8 cellular contexts compared by ENCODE assay signal in genomic region chr5:72109051-72109411, GRCh38. TPM values are rescaled to one million over a fixed set of nuclear protein-coding genes. Genes with fewer than 3 reads are reported as not detected.
DNase-seq lines count a peak whose midpoint lies in the region; TF ChIP-seq lines count a peak whose summit lies in the region.

No MANE protein-coding gene starts in this region.

- H3K9me3 Mint-ChIP-seq in activated CD4-positive, alpha-beta memory T cell treated with anti-CD3 and anti-CD28 coated beads for 36 hours: no peaks in the 10 kb centered on the region
- H3K9me3 Mint-ChIP-seq in glutamatergic neuron (ENCODE audit: unreplicated experiment): peaks cover 50% of the 10 kb centered on the region

- H3K27me3 Mint-ChIP-seq in activated CD4-positive, alpha-beta memory T cell treated with anti-CD3 and anti-CD28 coated beads for 36 hours: peaks cover 56% of the 10 kb centered on the region
- H3K27me3 Mint-ChIP-seq in glutamatergic neuron (ENCODE audit: unreplicated experiment): peaks cover 40% of the 10 kb centered on the region

- TF ChIP-seq CTCF in HEK293 (tag by site-specific recombination; IDR thresholded peaks at IDR 0.05) (no peak), glutamatergic neuron (IDR thresholded peaks at IDR 0.05; ENCODE audit: partially characterized antibody, unreplicated experiment) (no peak)

- H3K36me3 ChIP-seq in HEK293 (ENCODE audit: control insufficient read depth in 2 of 2, insufficient read depth in 1 of 2, low read length in 2 of 2): no peaks in the 10 kb centered on the region
- H3K36me3 ChIP-seq in skeletal muscle satellite cell (ENCODE audit: insufficient read depth, low read length): peaks cover 13% of the 10 kb centered on the region

- H3K27ac Mint-ChIP-seq in activated CD4-positive, alpha-beta memory T cell treated with anti-CD3 and anti-CD28 coated beads for 36 hours: no peak overlapping the region
- peak overlapping the region; percentile 100 for H3K27ac Mint-ChIP-seq in glutamatergic neuron (ENCODE audit: unreplicated experiment)

- H3K27ac ChIP-seq in HEK293 (ENCODE audit: extremely low read depth, low read depth, low read length): no peak overlapping the region; the same call in 1 of the 2 replicates

- DNase-seq in activated CD4-positive, alpha-beta memory T cell treated with anti-CD3 and anti-CD28 coated beads for 36 hours: no peak
- DNase-seq in glutamatergic neuron: no peak
- no peak for DNase-seq in SKM-1 treated with dmso at 0.1 percent for 144 hours (lab: John Stamatoyannopoulos, UW; ENCODE audit: unreplicated experiment)
- DNase-seq in NAMALWA (ENCODE audit: low spot score): no peak
- DNase-seq in iPS-NIHi7 (ENCODE audit: extremely low spot score): no peak
- no peak for DNase-seq in medulla oblongata (ENCODE audit: extremely low spot score)

- peak overlapping the region; percentile 49 for H3K4me3 Mint-ChIP-seq in activated CD4-positive, alpha-beta memory T cell treated with anti-CD3 and anti-CD28 coated beads for 36 hours
- H3K4me3 Mint-ChIP-seq in glutamatergic neuron (ENCODE audit: unreplicated experiment): peak overlapping the region; percentile 94

- peak overlapping the region; percentile 89 for H3K9ac ChIP-seq in skeletal muscle satellite cell (ENCODE audit: low read depth, low read length)

- H3K4me2 ChIP-seq in skeletal muscle satellite cell (ENCODE audit: low read length): peak overlapping the region; percentile 93

- intact Hi-C loops in activated CD4-positive, alpha-beta memory T cell treated with anti-CD3 and anti-CD28 coated beads for 36 hours (cut with micrococcal nuclease): no loop called here

- H3K27me3 ChIP-seq in skeletal muscle satellite cell (ENCODE audit: control insufficient read depth, insufficient read depth, low read length): no peaks in the 10 kb centered on the region

- CTCF ChIA-PET in HEK293 (lab: Yijun Ruan, JAX): interaction anchor here (0.9 kb wide), 1 partner anchor 325 kb away, joined by 4 read pairs; no protein-coding TSS in a partner anchor
- CTCF ChIA-PET in activated CD4-positive, alpha-beta memory T cell treated with anti-CD3 and anti-CD28 coated beads for 36 hours (lab: Charles Lee): no interaction called here

- H3K4me3 ChIP-seq in HEK293 (ENCODE audit: low read depth, low read length) (peak overlapping the region; percentile 76), skeletal muscle satellite cell (ENCODE audit: low read length) (peak overlapping the region; percentile 97)

- peaks cover 8% of the 10 kb centered on the region for H3K4me1 Mint-ChIP-seq in activated CD4-positive, alpha-beta memory T cell treated with anti-CD3 and anti-CD28 coated beads for 36 hours (ENCODE audit: low read depth)
- H3K4me1 Mint-ChIP-seq in glutamatergic neuron (ENCODE audit: low read depth, unreplicated experiment): peaks cover 22% of the 10 kb centered on the region

- H3K9me3 ChIP-seq in HEK293 (ENCODE audit: control insufficient read depth, insufficient read depth, low read depth, low read length) (no peaks in the 10 kb centered on the region), skeletal muscle satellite cell (replicated peaks; ENCODE audit: low read length) (no peaks in the 10 kb centered on the region)

- POLR2A ChIA-PET in HEK293 (lab: Yijun Ruan, JAX): no interaction called here
- POLR2A ChIA-PET in activated CD4-positive, alpha-beta memory T cell treated with anti-CD3 and anti-CD28 coated beads for 36 hours (lab: Charles Lee): no interaction called here

- H3K4me1 ChIP-seq in HEK293 (ENCODE audit: control insufficient read depth, insufficient read depth, low read length) (no peaks in the 10 kb centered on the region; the same call in 1 of the 2 replicates), skeletal muscle satellite cell (ENCODE audit: control insufficient read depth, insufficient read depth, low read length) (peaks cover 24% of the 10 kb centered on the region)

- H3K36me3 Mint-ChIP-seq in activated CD4-positive, alpha-beta memory T cell treated with anti-CD3 and anti-CD28 coated beads for 36 hours: no peaks in the 10 kb centered on the region
- peaks cover 24% of the 10 kb centered on the region for H3K36me3 Mint-ChIP-seq in glutamatergic neuron (ENCODE audit: unreplicated experiment)

TF ChIP-seq in HEK293, 187 proteins besides CTCF, POLR2A, EP300 and RAD21:
- TF ChIP-seq KLF8 (tag by site-specific recombination; IDR thresholded peaks at IDR 0.05) (0 out of 2 replicates have a peak, but pooled peaks have one; percentile 9), SP7 (tag by site-specific recombination; IDR thresholded peaks at IDR 0.05) (0 out of 2 replicates have a peak, but pooled peaks have one; percentile 10), KLF9 (tag by site-specific recombination; IDR thresholded peaks at IDR 0.05; ENCODE audit: low read depth) (0 out of 2 replicates have a peak, but pooled peaks have one; percentile 0), ZNF629 (tag by site-specific recombination; IDR thresholded peaks at IDR 0.05) (no peak), ZNF121 (tag by site-specific recombination; IDR thresholded peaks at IDR 0.05) (no peak), ZBTB26 (tag by site-specific recombination; optimal IDR thresholded peaks at IDR 0.05) (no peak), ZNF362 (tag by site-specific recombination; IDR thresholded peaks at IDR 0.05) (peak; percentile 91), MZF1 (tag by site-specific recombination; IDR thresholded peaks at IDR 0.05; ENCODE audit: borderline replicate concordance) (0 out of 2 replicates have a peak, but pooled peaks have one; percentile 36), ZNF558 (tag by site-specific recombination; IDR thresholded peaks at IDR 0.05) (no peak)

RNA-seq across cellular contexts. Expression of gene MAP1B, which starts 1.8 kb away (rescaled TPM):
- under 1 TPM; 0.51 to 0.78 TPM for total RNA-seq in activated CD4-positive, alpha-beta memory T cell treated with anti-CD3 and anti-CD28 coated beads for 36 hours
- 2,530 TPM for total RNA-seq in glutamatergic neuron (ENCODE audit: unreplicated experiment)
- total RNA-seq in skeletal muscle satellite cell (2012; rRNA removed): 197 and 223 TPM in 2 replicates

Comparison
In these comparisons a context has a peak if more than half of its experiments do, and no peak if none do; other contexts are left out.
1. RNA of gene MAP1B, which starts 1.8 kb away (total RNA-seq): 2,530 TPM in glutamatergic neuron (single experiment); 0.51 to 0.78 TPM in activated CD4-positive, alpha-beta memory T cell treated with anti-CD3 and anti-CD28 coated beads for 36 hours; every median in the first group is over 1,000 times any median in the second.